Comparison of ENCODE assay signal across 8 cellular contexts in genomic region chr1:203593723-203594122, GRCh38. TPM values are rescaled to one million over a fixed set of nuclear protein-coding genes. Genes with fewer than 3 reads are reported as not detected.
DNase-seq lines count a peak whose midpoint lies in the region; ATAC-seq and TF ChIP-seq lines count a peak whose summit lies in the region.

No MANE protein-coding gene starts in this region.

- no peaks in the 10 kb centered on the region for H4K20me1 ChIP-seq in DND-41 (ENCODE audit: insufficient read depth, low read length)

- no peak overlapping the region for H3K4me3 ChIP-seq in DND-41 (ENCODE audit: low read depth in 1 of 2, low read length in 2 of 2)
- no peak overlapping the region for H3K4me3 ChIP-seq in NB4 (ENCODE audit: low read depth, low read length)
- no peak overlapping the region for H3K4me3 ChIP-seq in gastroesophageal sphincter

- no peaks in the 10 kb centered on the region for H3K36me3 Mint-ChIP-seq in endothelial cell (ENCODE audit: low read depth, unreplicated experiment)

- ATAC-seq in DND-41 (ENCODE audit: insufficient read depth, low read depth) (peak; percentile 87), gastroesophageal sphincter (no peak), GM21723 (IDR thresholded peaks at IDR 0.05; ENCODE audit: unreplicated experiment) (no peak)

- WGBS in gastroesophageal sphincter (ENCODE audit: low coverage in 1 of 2), 2 donors, result no CpG with 5 or more reads among the region's 4 CpGs

- no peaks in the 10 kb centered on the region for H3K79me2 ChIP-seq in DND-41 (ENCODE audit: insufficient read depth, low read length)

- no peak overlapping the region for H3K27ac Mint-ChIP-seq in endothelial cell (ENCODE audit: unreplicated experiment)

- H3K36me3 ChIP-seq in DND-41 (ENCODE audit: insufficient read depth, low read length) (no peaks in the 10 kb centered on the region), gastroesophageal sphincter (no peaks in the 10 kb centered on the region)

- H2AFZ ChIP-seq in DND-41 (ENCODE audit: low read depth, low read length), result no peak overlapping the region

- no peaks in the 10 kb centered on the region for H3K9me3 Mint-ChIP-seq in endothelial cell (ENCODE audit: unreplicated experiment)

- H3K27ac ChIP-seq in DND-41 (ENCODE audit: low read length) (peak overlapping the region; percentile 1; the same call in 1 of the 2 replicates), gastroesophageal sphincter (peak overlapping the region in 3 of 4 donors; percentile 31 to 80 (median 79)), caudate nucleus (ENCODE audit: low read depth, low read length) (no peak overlapping the region)

- H3K4me2 ChIP-seq in DND-41 (ENCODE audit: insufficient read depth, low read length), result no peak overlapping the region

- no peak for TF ChIP-seq EP300 in gastroesophageal sphincter (IDR thresholded peaks at IDR 0.05)

- TF ChIP-seq CTCF in DND-41 (IDR thresholded peaks at IDR 0.05; ENCODE audit: borderline replicate concordance, extremely low read depth, low read length, poor library complexity, severe bottlenecking) (peak; percentile 72), NB4 (IDR thresholded peaks at IDR 0.05; ENCODE audit: low read depth, low read length) (peak; percentile 58), gastroesophageal sphincter (IDR thresholded peaks at IDR 0.05) (no peak), endothelial cell (IDR thresholded peaks at IDR 0.05; ENCODE audit: unreplicated experiment) (no peak)

- peaks cover 55% of the 10 kb centered on the region for H3K4me1 Mint-ChIP-seq in endothelial cell (ENCODE audit: unreplicated experiment)

- H3K9me3 ChIP-seq in DND-41 (ENCODE audit: insufficient read depth, low read length, severe bottlenecking) (no peaks in the 10 kb centered on the region), gastroesophageal sphincter (no peaks in the 10 kb centered on the region)

- H3K9ac ChIP-seq in DND-41 (ENCODE audit: low read depth, low read length), result no peak overlapping the region

- H3K27me3 ChIP-seq in DND-41 (ENCODE audit: insufficient read depth, low read length, poor library complexity) (no peaks in the 10 kb centered on the region), gastroesophageal sphincter (no peaks in the 10 kb centered on the region)

- H3K27me3 Mint-ChIP-seq in endothelial cell (ENCODE audit: unreplicated experiment), result peaks cover 8% of the 10 kb centered on the region

- TF ChIP-seq POLR2A in NB4 (IDR thresholded peaks at IDR 0.05; ENCODE audit: extremely low read depth, insufficient read length) (no peak), gastroesophageal sphincter (IDR thresholded peaks at IDR 0.05) (no peak)

- peaks cover 6% of the 10 kb centered on the region for H3K4me1 ChIP-seq in DND-41 (ENCODE audit: insufficient read depth, low read length)
- peaks cover 0 to 51% (median 14%) of the 10 kb centered on the region in 3 donors for H3K4me1 ChIP-seq in gastroesophageal sphincter

- DNase-seq in DND-41 (peak; percentile 62), NB4 (ENCODE audit: low read depth) (peak; percentile 51), caudate nucleus (lab: John Stamatoyannopoulos, UW) (no peak), endothelial cell (ENCODE audit: low spot score) (no peak)
- DNase-seq in activated CD8-positive, alpha-beta memory T cell treated with anti-CD3 and anti-CD28 coated beads for 4 hours (ENCODE audit: low read depth in 2 of 2), result peak; percentile 22 to 27
- DNase-seq in stimulated activated CD8-positive, alpha-beta memory T cell treated with anti-CD3 and anti-CD28 coated beads, Interleukin-12 subunit alpha, Interleukin-12 subunit beta, amount 100 ng/mL, for 1 hour (ENCODE audit: low read depth), result peak; percentile 50

- H3K4me3 Mint-ChIP-seq in endothelial cell (ENCODE audit: unreplicated experiment), result no peak overlapping the region

RNA-seq across cellular contexts. Expression of gene ATP2B4, which starts 32.9 kb away (rescaled TPM):
- total RNA-seq in gastroesophageal sphincter, result 100 to 1,000 TPM; 211 to 454 (median 257) TPM
- 137 TPM for total RNA-seq in endothelial cell (ENCODE audit: unreplicated experiment)

Comparison
In these comparisons a context has a peak if more than half of its experiments do, and no peak if none do; other contexts are left out.
1. DNase-seq: peak in DND-41 (single experiment), NB4 (single experiment), activated CD8-positive, alpha-beta memory T cell treated with anti-CD3 and anti-CD28 coated beads for 4 hours (2 of 2) and stimulated activated CD8-positive, alpha-beta memory T cell treated with anti-CD3 and anti-CD28 coated beads, Interleukin-12 subunit alpha, Interleukin-12 subunit beta, amount 100 ng/mL, for 1 hour (single experiment); none in caudate nucleus (0 of 61) and endothelial cell (single experiment).
2. CTCF ChIP-seq: peak in DND-41 (single experiment) and NB4 (single experiment); none in gastroesophageal sphincter (0 of 4) and endothelial cell (single experiment).